ENCODE assay signal across 9 cellular contexts in the genomic region with DNA sequence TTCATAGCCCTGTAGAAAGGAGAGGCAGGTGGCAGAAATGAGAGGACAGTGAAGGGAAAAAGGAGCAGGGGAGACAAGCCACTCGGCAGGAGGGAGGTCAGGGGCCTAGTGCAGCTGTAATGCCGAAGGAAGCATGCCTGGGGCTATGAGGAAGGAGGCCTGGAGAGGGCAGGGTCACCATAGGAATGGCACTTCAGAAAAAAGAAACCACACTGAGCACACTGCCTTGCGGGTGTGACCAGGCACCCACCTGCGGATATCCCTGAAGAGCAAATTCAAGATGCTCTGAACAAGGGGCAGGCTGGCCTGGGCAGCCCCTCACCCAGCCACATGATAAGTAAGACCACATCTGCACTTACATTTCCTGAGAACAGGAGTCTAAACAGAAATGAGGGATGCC.
DNase-seq lines count a peak whose midpoint lies in the region; ATAC-seq and TF ChIP-seq lines count a peak whose summit lies in the region.
"Had no signal": no experiment of that assay in that cellular context is flagged by ENCODE, and none has a peak within 500 bp of the region (broad histone marks: within the 10 kb centered on the region; RNA-seq: fewer than 3 reads in every experiment).

No MANE protein-coding gene starts in this region.

- peak overlapping the region; percentile 66 for H3K27ac Mint-ChIP-seq in CD4-positive, alpha-beta T cell
- H3K27ac Mint-ChIP-seq in dendritic cell treated with granulocyte-macrophage colony-stimulating factor and Interleukin-4, amounts not matched to agents 40 ng/mL and 50 ng/mL, for 4 days = peak overlapping the region; percentile 65
- H3K27ac Mint-ChIP-seq in natural killer cell = peak overlapping the region; percentile 88 to 93

- intact Hi-C loops in CD4-positive, alpha-beta T cell (cut with DNase I, micrococcal nuclease) = loop anchor here in 1 of 2 experiments (5.0 kb wide), 1 partner anchor 216 kb away; no protein-coding TSS in a partner anchor
- intact Hi-C loops in dendritic cell treated with granulocyte-macrophage colony-stimulating factor and Interleukin-4, amounts not matched to agents 40 ng/mL and 50 ng/mL, for 4 days (cut with micrococcal nuclease) = loop anchor here (5.0 kb wide), 2 partner anchors 96 to 181 kb away; no protein-coding TSS in a partner anchor
- intact Hi-C loops in natural killer cell (cut with micrococcal nuclease) = loop anchor here (1.0 to 5.0 kb wide), 3 partner anchors 161 to 214 kb away; no protein-coding TSS in a partner anchor

- ATAC-seq in CD4-positive, alpha-beta T cell (ENCODE audit: poor library complexity) = no peak
- ATAC-seq in natural killer cell = peak; percentile 39 to 59 (median 54)
- ATAC-seq in GM21367 (IDR thresholded peaks at IDR 0.05; ENCODE audit: unreplicated experiment) = no peak
- ATAC-seq in GM18517 (IDR thresholded peaks at IDR 0.05; ENCODE audit: unreplicated experiment) = no peak

- H3K4me1 Mint-ChIP-seq in CD4-positive, alpha-beta T cell (ENCODE audit: low read depth) = peaks cover 50% of the 10 kb centered on the region
- H3K4me1 Mint-ChIP-seq in dendritic cell treated with granulocyte-macrophage colony-stimulating factor and Interleukin-4, amounts not matched to agents 40 ng/mL and 50 ng/mL, for 4 days (ENCODE audit: low read depth) = peaks cover 60% of the 10 kb centered on the region
- peaks cover 74 to 82% of the 10 kb centered on the region in 2 donors for H3K4me1 Mint-ChIP-seq in natural killer cell

- DNase-seq in CD4-positive, alpha-beta T cell = no peak
- DNase-seq in LHCN-M2 (ENCODE audit: low read depth) (peak; percentile 6), natural killer cell (peak; percentile 48), MV-4-11 (lab: John Stamatoyannopoulos, UW) (no peak), NCI-H524 (lab: John Stamatoyannopoulos, UW) (no peak)

- no peak for TF ChIP-seq CTCF in CD4-positive, alpha-beta T cell (IDR thresholded peaks at IDR 0.05)
- peak; percentile 29 for TF ChIP-seq CTCF in natural killer cell (IDR thresholded peaks at IDR 0.05)

- peak overlapping the region; percentile 15 for H3K4me3 Mint-ChIP-seq in CD4-positive, alpha-beta T cell
- no peak overlapping the region for H3K4me3 Mint-ChIP-seq in dendritic cell treated with granulocyte-macrophage colony-stimulating factor and Interleukin-4, amounts not matched to agents 40 ng/mL and 50 ng/mL, for 4 days
- H3K4me3 Mint-ChIP-seq in natural killer cell = peak overlapping the region; percentile 17

- no peaks in the 10 kb centered on the region for H3K9me3 Mint-ChIP-seq in CD4-positive, alpha-beta T cell
- H3K9me3 Mint-ChIP-seq in dendritic cell treated with granulocyte-macrophage colony-stimulating factor and Interleukin-4, amounts not matched to agents 40 ng/mL and 50 ng/mL, for 4 days = no peaks in the 10 kb centered on the region
- no peaks in the 10 kb centered on the region for H3K9me3 Mint-ChIP-seq in natural killer cell

- H3K36me3 Mint-ChIP-seq in CD4-positive, alpha-beta T cell (ENCODE audit: low read depth) = peaks cover 96% of the 10 kb centered on the region
- H3K36me3 Mint-ChIP-seq in dendritic cell treated with granulocyte-macrophage colony-stimulating factor and Interleukin-4, amounts not matched to agents 40 ng/mL and 50 ng/mL, for 4 days (ENCODE audit: low read depth) = peaks cover 69% of the 10 kb centered on the region
- H3K36me3 Mint-ChIP-seq in natural killer cell = peaks cover 17% of the 10 kb centered on the region

- no peaks in the 10 kb centered on the region for H3K27me3 ChIP-seq in CD4-positive, alpha-beta T cell (ENCODE audit: control insufficient read depth, insufficient read depth, low read length)

- POLR2A ChIA-PET in CD4-positive, alpha-beta T cell (lab: Charles Lee) = no interaction called here

- CTCF ChIA-PET in CD4-positive, alpha-beta T cell (lab: Charles Lee) = no interaction called here

- H3K27me3 Mint-ChIP-seq in CD4-positive, alpha-beta T cell = no peaks in the 10 kb centered on the region
- no peaks in the 10 kb centered on the region for H3K27me3 Mint-ChIP-seq in dendritic cell treated with granulocyte-macrophage colony-stimulating factor and Interleukin-4, amounts not matched to agents 40 ng/mL and 50 ng/mL, for 4 days
- no peaks in the 10 kb centered on the region for H3K27me3 Mint-ChIP-seq in natural killer cell (ENCODE audit: low read depth in 2 of 2)

- no peak overlapping the region for H3K27ac ChIP-seq in CD4-positive, alpha-beta T cell (ENCODE audit: low read depth, low read length)
- H3K27ac ChIP-seq: PC-9 had no signal

- H3K9me3 ChIP-seq in CD4-positive, alpha-beta T cell (ENCODE audit: control insufficient read depth, low read length) = no peaks in the 10 kb centered on the region

Comparison
In these comparisons a context has a peak if more than half of its experiments do, and no peak if none do; other contexts are left out.
1. ATAC-seq: peak in natural killer cell (3 of 3); none in CD4-positive, alpha-beta T cell (single experiment), GM21367 (single experiment) and GM18517 (single experiment).
2. DNase-seq: peak in LHCN-M2 (single experiment) and natural killer cell (single experiment); none in CD4-positive, alpha-beta T cell (0 of 10), MV-4-11 (single experiment) and NCI-H524 (0 of 2).
3. Peak in every context shown above with its lines, with median percentiles within 50 percentile points of each other: H3K27ac Mint-ChIP-seq.